38 cellular contexts compared by ENCODE assay signal in the genomic region with DNA sequence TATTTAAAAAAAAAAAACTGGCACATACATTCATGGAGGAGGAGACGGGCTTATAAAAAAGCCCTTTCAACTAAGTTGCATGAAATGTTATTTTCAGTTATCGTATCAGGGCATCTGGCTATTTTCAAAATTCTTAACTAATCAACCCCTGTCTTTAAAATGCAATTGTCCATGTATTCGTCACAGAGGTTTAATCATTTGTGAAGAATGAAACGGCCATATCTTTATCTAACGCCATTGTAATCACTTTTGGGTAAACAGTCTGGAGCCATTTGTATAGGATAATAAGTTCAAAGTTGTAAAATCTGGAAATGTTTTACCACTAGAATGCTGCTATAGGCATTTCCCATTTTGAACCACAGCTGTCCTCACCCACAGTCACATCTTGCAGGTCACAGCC. TPM values are rescaled to one million over a fixed set of nuclear protein-coding genes. Genes with fewer than 3 reads are reported as not detected.
"Had no signal": no experiment of that assay in that cellular context is flagged by ENCODE, and none has a peak within 500 bp of the region (broad histone marks: within the 10 kb centered on the region; RNA-seq: fewer than 3 reads in every experiment).

No MANE protein-coding gene starts in this region.

- H3K4me3 ChIP-seq: MG63, Peyer's patch, SJSA1 had no signal

- H3K27me3 ChIP-seq: Peyer's patch, SJSA1 had no signal

- H3K9me3 ChIP-seq: Peyer's patch, SJSA1 had no signal

- H3K36me3 Mint-ChIP-seq: activated CD4-positive, alpha-beta memory T cell treated with anti-CD3 and anti-CD28 coated beads for 36 hours; activated naive CD4-positive, alpha-beta T cell treated with anti-CD3 and anti-CD28 coated beads, Interleukin-2, amount 10 ng/mL, durations not matched to agents 7 days and 5 days; activated naive CD8-positive, alpha-beta T cell; brain had no signal

- H3K4me1 Mint-ChIP-seq: activated B cell treated with CpG ODN at 0.5 μM for 24 hours; activated naive CD4-positive, alpha-beta T cell treated with anti-CD3 and anti-CD28 coated beads, Interleukin-2, amount 10 ng/mL, durations not matched to agents 7 days and 5 days; activated naive CD8-positive, alpha-beta T cell treated with anti-CD3 and anti-CD28 coated beads, Interleukin-2, amount 50 U/mL, for 24 hours; brain had no signal

- H3K4me3 Mint-ChIP-seq: activated B cell treated with CpG ODN at 0.5 μM for 24 hours; activated CD4-positive, alpha-beta memory T cell treated with anti-CD3 and anti-CD28 coated beads for 36 hours; activated naive CD4-positive, alpha-beta T cell treated with anti-CD3 and anti-CD28 coated beads, Interleukin-2, amount 10 ng/mL, durations not matched to agents 7 days and 5 days; activated naive CD8-positive, alpha-beta T cell; activated naive CD8-positive, alpha-beta T cell treated with anti-CD3 and anti-CD28 coated beads, Interleukin-2, amount 50 U/mL, for 24 hours; brain had no signal

- H3K27me3 Mint-ChIP-seq: activated naive CD4-positive, alpha-beta T cell treated with anti-CD3 and anti-CD28 coated beads, Interleukin-2, amount 10 ng/mL, durations not matched to agents 7 days and 5 days; activated naive CD8-positive, alpha-beta T cell; activated naive CD8-positive, alpha-beta T cell treated with anti-CD3 and anti-CD28 coated beads, Interleukin-2, amount 50 U/mL, for 24 hours had no signal

- ATAC-seq: activated naive CD8-positive, alpha-beta T cell treated with anti-CD3 and anti-CD28 coated beads, Interleukin-2, amount 50 U/mL, for 24 hours; PC-3 had no signal

- DNase-seq: activated B cell treated with CpG ODN at 0.5 μM for 24 hours; activated CD4-positive, alpha-beta memory T cell treated with anti-CD3 and anti-CD28 coated beads for 36 hours; activated CD4-positive, alpha-beta T cell treated with anti-CD3 and anti-CD28 coated beads for 4 hours; activated CD4-positive, alpha-beta T cell treated with anti-CD3 and anti-CD28 coated beads, Interleukin-2, amount 50 U/mL, for 1 hour; activated CD4-positive, CD25-positive, alpha-beta regulatory T cell treated with anti-CD3 and anti-CD28 coated beads, Interleukin-2, amount 50 U/mL, for 72 hours; activated CD8-positive, alpha-beta memory T cell treated with anti-CD3 and anti-CD28 coated beads, Interleukin-2, amount 50 U/mL, for 4 hours; activated effector memory CD4-positive, alpha-beta T cell treated with Interleukin-2 at 50 U/mL for 16 hours; activated naive CD4-positive, alpha-beta T cell treated with anti-CD3 and anti-CD28 coated beads, Interleukin-2, amount 10 ng/mL, durations not matched to agents 7 days and 5 days; activated naive CD8-positive, alpha-beta T cell treated with anti-CD3 and anti-CD28 coated beads, Interleukin-2, amount 50 U/mL, for 24 hours; activated T-cell treated with anti-CD3 and anti-CD28 coated beads, Interleukin-2, amount 50 U/mL, for 48 hours; anterior cingulate cortex; caudate nucleus; Kasumi-1; KBM-7; MG63; NCI-H1048; NCI-H1105 treated with DMSO at 0.1 percent for 48 hours; NCI-H1436; NCI-H1694; NCI-H1930; NCI-H2081 treated with DMSO at 0.1 percent for 48 hours; NCI-H345; NCI-H524 treated with DMSO at 0.1 percent for 48 hours; NK-92 treated with Interleukin-12 subunit alpha and Interleukin-12 subunit beta, amount 100 ng/mL, for 24 hours; PC-3; Peyer's patch; RPMI8226; SHP77 treated with DMSO at 0.1 percent for 48 hours; SW 1271; T-helper 1 cell; T-helper 2 cell; T-helper 9 cell had no signal

- H3K27ac ChIP-seq: Peyer's patch, SJSA1, VCaP had no signal

- H3K4me1 ChIP-seq: SJSA1 had no signal

- H3K36me3 ChIP-seq: MG63, Peyer's patch, SJSA1 had no signal

- H3K9me3 Mint-ChIP-seq: activated naive CD4-positive, alpha-beta T cell treated with anti-CD3 and anti-CD28 coated beads, Interleukin-2, amount 10 ng/mL, durations not matched to agents 7 days and 5 days had no signal

- H3K27ac Mint-ChIP-seq: activated B cell treated with CpG ODN at 0.5 μM for 24 hours; activated CD4-positive, alpha-beta memory T cell treated with anti-CD3 and anti-CD28 coated beads for 36 hours; activated naive CD4-positive, alpha-beta T cell treated with anti-CD3 and anti-CD28 coated beads, Interleukin-2, amount 10 ng/mL, durations not matched to agents 7 days and 5 days; activated naive CD8-positive, alpha-beta T cell; activated naive CD8-positive, alpha-beta T cell treated with anti-CD3 and anti-CD28 coated beads, Interleukin-2, amount 50 U/mL, for 24 hours; brain had no signal

- FAIRE-seq: bronchial epithelial cell had no signal

RNA-seq across cellular contexts. Expression of a gene that starts 30.4 kb away (rescaled TPM):
- total RNA-seq: activated CD4-positive, alpha-beta memory T cell treated with anti-CD3 and anti-CD28 coated beads for 36 hours; bronchial epithelial cell; NCI-H460; PC-3; SJSA1 had no signal
